1 cellular context compared by ENCODE assay signal in the genomic region with DNA sequence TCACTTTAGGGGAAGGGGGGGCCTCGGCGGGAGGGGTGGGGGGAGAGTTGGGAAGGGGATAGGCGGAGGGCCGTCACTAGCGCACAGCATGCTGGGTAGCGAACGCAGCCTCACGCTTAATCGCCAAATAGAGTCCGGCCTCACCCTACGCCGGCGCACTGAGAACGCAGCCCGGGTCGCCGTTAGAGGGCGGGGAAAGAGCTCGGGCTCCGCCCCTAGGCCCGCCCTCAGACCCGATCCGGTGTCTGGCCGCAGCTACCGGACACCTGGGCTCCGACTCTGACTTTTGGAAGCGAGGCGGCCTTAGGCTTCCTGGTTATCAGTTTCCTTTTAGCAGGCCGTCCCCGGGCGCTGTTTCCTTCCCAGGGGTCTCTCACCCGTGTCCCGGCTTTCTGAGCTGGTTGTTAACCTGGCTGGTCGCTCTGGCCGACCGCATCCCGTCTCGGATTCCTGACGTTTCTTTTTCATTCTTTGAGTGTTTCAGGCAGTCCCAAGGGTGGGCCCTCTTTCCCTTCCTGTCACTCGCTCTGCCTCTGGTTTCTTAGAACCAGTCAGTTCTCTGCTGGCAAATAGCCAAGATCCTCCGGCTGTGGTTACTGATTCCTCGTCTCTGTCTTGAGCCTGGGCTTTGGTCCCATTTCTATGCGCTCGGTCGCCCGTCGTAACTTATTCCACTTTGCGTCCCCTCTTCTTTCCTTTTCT.
TF ChIP-seq lines count a peak whose summit lies in the region.

No MANE protein-coding gene starts in this region.

TF ChIP-seq in GM23338, 12 proteins besides CTCF, POLR2A, EP300 and RAD21 (continued from another document):
- TF ChIP-seq, protein P1, sequence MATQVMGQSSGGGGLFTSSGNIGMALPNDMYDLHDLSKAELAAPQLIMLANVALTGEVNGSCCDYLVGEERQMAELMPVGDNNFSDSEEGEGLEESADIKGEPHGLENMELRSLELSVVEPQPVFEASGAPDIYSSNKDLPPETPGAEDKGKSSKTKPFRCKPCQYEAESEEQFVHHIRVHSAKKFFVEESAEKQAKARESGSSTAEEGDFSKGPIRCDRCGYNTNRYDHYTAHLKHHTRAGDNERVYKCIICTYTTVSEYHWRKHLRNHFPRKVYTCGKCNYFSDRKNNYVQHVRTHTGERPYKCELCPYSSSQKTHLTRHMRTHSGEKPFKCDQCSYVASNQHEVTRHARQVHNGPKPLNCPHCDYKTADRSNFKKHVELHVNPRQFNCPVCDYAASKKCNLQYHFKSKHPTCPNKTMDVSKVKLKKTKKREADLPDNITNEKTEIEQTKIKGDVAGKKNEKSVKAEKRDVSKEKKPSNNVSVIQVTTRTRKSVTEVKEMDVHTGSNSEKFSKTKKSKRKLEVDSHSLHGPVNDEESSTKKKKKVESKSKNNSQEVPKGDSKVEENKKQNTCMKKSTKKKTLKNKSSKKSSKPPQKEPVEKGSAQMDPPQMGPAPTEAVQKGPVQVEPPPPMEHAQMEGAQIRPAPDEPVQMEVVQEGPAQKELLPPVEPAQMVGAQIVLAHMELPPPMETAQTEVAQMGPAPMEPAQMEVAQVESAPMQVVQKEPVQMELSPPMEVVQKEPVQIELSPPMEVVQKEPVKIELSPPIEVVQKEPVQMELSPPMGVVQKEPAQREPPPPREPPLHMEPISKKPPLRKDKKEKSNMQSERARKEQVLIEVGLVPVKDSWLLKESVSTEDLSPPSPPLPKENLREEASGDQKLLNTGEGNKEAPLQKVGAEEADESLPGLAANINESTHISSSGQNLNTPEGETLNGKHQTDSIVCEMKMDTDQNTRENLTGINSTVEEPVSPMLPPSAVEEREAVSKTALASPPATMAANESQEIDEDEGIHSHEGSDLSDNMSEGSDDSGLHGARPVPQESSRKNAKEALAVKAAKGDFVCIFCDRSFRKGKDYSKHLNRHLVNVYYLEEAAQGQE (IDR thresholded peaks at IDR 0.05; ENCODE audit: unreplicated experiment) = no peak
- TF ChIP-seq, protein P2, sequence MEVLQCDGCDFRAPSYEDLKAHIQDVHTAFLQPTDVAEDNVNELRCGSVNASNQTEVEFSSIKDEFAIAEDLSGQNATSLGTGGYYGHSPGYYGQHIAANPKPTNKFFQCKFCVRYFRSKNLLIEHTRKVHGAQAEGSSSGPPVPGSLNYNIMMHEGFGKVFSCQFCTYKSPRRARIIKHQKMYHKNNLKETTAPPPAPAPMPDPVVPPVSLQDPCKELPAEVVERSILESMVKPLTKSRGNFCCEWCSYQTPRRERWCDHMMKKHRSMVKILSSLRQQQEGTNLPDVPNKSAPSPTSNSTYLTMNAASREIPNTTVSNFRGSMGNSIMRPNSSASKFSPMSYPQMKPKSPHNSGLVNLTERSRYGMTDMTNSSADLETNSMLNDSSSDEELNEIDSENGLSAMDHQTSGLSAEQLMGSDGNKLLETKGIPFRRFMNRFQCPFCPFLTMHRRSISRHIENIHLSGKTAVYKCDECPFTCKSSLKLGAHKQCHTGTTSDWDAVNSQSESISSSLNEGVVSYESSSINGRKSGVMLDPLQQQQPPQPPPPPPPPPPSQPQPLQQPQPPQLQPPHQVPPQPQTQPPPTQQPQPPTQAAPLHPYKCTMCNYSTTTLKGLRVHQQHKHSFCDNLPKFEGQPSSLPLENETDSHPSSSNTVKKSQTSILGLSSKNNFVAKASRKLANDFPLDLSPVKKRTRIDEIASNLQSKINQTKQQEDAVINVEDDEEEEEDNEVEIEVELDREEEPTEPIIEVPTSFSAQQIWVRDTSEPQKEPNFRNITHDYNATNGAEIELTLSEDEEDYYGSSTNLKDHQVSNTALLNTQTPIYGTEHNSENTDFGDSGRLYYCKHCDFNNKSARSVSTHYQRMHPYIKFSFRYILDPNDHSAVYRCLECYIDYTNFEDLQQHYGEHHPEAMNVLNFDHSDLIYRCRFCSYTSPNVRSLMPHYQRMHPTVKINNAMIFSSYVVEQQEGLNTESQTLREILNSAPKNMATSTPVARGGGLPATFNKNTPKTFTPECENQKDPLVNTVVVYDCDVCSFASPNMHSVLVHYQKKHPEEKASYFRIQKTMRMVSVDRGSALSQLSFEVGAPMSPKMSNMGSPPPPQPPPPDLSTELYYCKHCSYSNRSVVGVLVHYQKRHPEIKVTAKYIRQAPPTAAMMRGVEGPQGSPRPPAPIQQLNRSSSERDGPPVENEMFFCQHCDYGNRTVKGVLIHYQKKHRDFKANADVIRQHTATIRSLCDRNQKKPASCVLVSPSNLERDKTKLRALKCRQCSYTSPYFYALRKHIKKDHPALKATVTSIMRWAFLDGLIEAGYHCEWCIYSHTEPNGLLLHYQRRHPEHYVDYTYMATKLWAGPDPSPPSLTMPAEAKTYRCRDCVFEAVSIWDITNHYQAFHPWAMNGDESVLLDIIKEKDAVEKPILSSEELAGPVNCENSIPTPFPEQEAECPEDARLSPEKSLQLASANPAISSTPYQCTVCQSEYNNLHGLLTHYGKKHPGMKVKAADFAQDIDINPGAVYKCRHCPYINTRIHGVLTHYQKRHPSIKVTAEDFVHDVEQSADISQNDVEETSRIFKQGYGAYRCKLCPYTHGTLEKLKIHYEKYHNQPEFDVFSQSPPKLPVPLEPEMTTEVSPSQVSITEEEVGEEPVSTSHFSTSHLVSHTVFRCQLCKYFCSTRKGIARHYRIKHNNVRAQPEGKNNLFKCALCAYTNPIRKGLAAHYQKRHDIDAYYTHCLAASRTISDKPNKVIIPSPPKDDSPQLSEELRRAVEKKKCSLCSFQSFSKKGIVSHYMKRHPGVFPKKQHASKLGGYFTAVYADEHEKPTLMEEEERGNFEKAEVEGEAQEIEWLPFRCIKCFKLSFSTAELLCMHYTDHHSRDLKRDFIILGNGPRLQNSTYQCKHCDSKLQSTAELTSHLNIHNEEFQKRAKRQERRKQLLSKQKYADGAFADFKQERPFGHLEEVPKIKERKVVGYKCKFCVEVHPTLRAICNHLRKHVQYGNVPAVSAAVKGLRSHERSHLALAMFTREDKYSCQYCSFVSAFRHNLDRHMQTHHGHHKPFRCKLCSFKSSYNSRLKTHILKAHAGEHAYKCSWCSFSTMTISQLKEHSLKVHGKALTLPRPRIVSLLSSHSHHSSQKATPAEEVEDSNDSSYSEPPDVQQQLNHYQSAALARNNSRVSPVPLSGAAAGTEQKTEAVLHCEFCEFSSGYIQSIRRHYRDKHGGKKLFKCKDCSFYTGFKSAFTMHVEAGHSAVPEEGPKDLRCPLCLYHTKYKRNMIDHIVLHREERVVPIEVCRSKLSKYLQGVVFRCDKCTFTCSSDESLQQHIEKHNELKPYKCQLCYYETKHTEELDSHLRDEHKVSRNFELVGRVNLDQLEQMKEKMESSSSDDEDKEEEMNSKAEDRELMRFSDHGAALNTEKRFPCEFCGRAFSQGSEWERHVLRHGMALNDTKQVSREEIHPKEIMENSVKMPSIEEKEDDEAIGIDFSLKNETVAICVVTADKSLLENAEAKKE (CRISPR knock-in tag; IDR thresholded peaks at IDR 0.05) = no peak
- peak; percentile 50 for TF ChIP-seq POLR2AphosphoS5 (IDR thresholded peaks at IDR 0.05; ENCODE audit: low read depth)
